In genomic region chr18:77098033-77098432, GRCh38 we compare ENCODE assay signal across 8 cellular contexts. TPM values are rescaled to one million over a fixed set of nuclear protein-coding genes. Genes with fewer than 3 reads are reported as not detected.
A peak's percentile ranks its signal among the peaks of the same experiment; 100 is the strongest.
DNase-seq lines count a peak whose midpoint lies in the region; ATAC-seq and TF ChIP-seq lines count a peak whose summit lies in the region.
"Had no signal": no experiment of that assay in that cellular context is flagged by ENCODE, and none has a peak within 500 bp of the region (broad histone marks: within the 10 kb centered on the region; RNA-seq: fewer than 3 reads in every experiment).

No MANE protein-coding gene starts in this region.

- H3K9me3 Mint-ChIP-seq in endothelial cell (ENCODE audit: unreplicated experiment) (no peaks in the 10 kb centered on the region), neural progenitor cell (no peaks in the 10 kb centered on the region)

- H3K4me3 ChIP-seq in psoas muscle (peak overlapping the region; percentile 9), neural progenitor cell (no peak overlapping the region)
- H3K4me3 ChIP-seq: K562 had no signal

- H3K79me2 ChIP-seq in neural progenitor cell (ENCODE audit: low read depth), result no peaks in the 10 kb centered on the region

- H3K36me3 Mint-ChIP-seq in endothelial cell (ENCODE audit: low read depth, unreplicated experiment) (no peaks in the 10 kb centered on the region), neural progenitor cell (no peaks in the 10 kb centered on the region)

- H3K27me3 ChIP-seq in psoas muscle (ENCODE audit: insufficient read depth in 3 of 3, low read length in 2 of 3) (no peaks in the 10 kb centered on the region), neural progenitor cell (no peaks in the 10 kb centered on the region)

- peak overlapping the region; percentile 62 for H3K27ac Mint-ChIP-seq in endothelial cell (ENCODE audit: unreplicated experiment)
- no peak overlapping the region for H3K27ac Mint-ChIP-seq in neural progenitor cell

- no peaks in the 10 kb centered on the region for H4K20me1 ChIP-seq in neural progenitor cell (ENCODE audit: low read depth)

- no peaks in the 10 kb centered on the region for H3F3A ChIP-seq in neural progenitor cell (ENCODE audit: low read depth)

- H2AFZ ChIP-seq in neural progenitor cell (replicated peaks), result no peak overlapping the region

- H3K9ac ChIP-seq in neural progenitor cell, result no peak overlapping the region

- ATAC-seq in psoas muscle (peak in 1 of 4 donors; percentile 10), GM18907 (IDR thresholded peaks at IDR 0.05; ENCODE audit: unreplicated experiment) (no peak), GM21367 (IDR thresholded peaks at IDR 0.05; ENCODE audit: unreplicated experiment) (no peak)
- ATAC-seq: K562 had no signal

- no peak overlapping the region for H3K4me2 ChIP-seq in neural progenitor cell

- H3K36me3 ChIP-seq in psoas muscle (ENCODE audit: insufficient read depth in 1 of 2, low read depth in 1 of 2), result peaks cover 0 to 9% of the 10 kb centered on the region in 2 donors
- H3K36me3 ChIP-seq in neural progenitor cell, result no peaks in the 10 kb centered on the region

- H3K4me1 Mint-ChIP-seq in endothelial cell (ENCODE audit: unreplicated experiment) (peaks cover 54% of the 10 kb centered on the region), neural progenitor cell (peaks cover 41% of the 10 kb centered on the region)

- WGBS in psoas muscle, 3 donors, result 47 to 58% (median 57%) methylated on average over 2 of the region's 2 CpGs

- no peak for TF ChIP-seq CTCF in endothelial cell (IDR thresholded peaks at IDR 0.05; ENCODE audit: unreplicated experiment)
- no peak for TF ChIP-seq CTCF in psoas muscle (IDR thresholded peaks at IDR 0.05)
- TF ChIP-seq CTCF in neural progenitor cell (IDR thresholded peaks at IDR 0.05), result no peak

- peak overlapping the region; percentile 77 for H3K27ac ChIP-seq in psoas muscle
- no peak overlapping the region for H3K27ac ChIP-seq in neural progenitor cell

- DNase-seq in GF-D8 (lab: John Stamatoyannopoulos, UW) (peak; percentile 81), MV-4-11 (lab: John Stamatoyannopoulos, UW) (peak; percentile 62), endothelial cell (ENCODE audit: low spot score) (no peak), psoas muscle (no peak), neural progenitor cell (ENCODE audit: low spot score) (no peak)

- peaks cover 2% of the 10 kb centered on the region for H3K27me3 Mint-ChIP-seq in endothelial cell (ENCODE audit: unreplicated experiment)
- H3K27me3 Mint-ChIP-seq in neural progenitor cell (ENCODE audit: insufficient read depth, low read depth), result peaks cover 11% of the 10 kb centered on the region

- H3K9me3 ChIP-seq in psoas muscle (no peaks in the 10 kb centered on the region), neural progenitor cell (ENCODE audit: low read depth) (no peaks in the 10 kb centered on the region)

- intact Hi-C loops in psoas muscle (cut with DNase I), result loop anchor here in 1 of 2 donors (5.0 kb wide), 1 partner anchor 34 kb away; the partner anchor contains the start of gene MBP

- H3K4me3 Mint-ChIP-seq in endothelial cell (ENCODE audit: unreplicated experiment) (no peak overlapping the region), neural progenitor cell (no peak overlapping the region)

- H3K4me1 ChIP-seq in psoas muscle, result peaks cover 48% of the 10 kb centered on the region
- H3K4me1 ChIP-seq in neural progenitor cell, result peaks cover 9% of the 10 kb centered on the region

RNA-seq across cellular contexts. Expression of gene MBP, which starts 34.5 kb away (rescaled TPM):
- total RNA-seq in endothelial cell (ENCODE audit: unreplicated experiment) (9.7 TPM), psoas muscle (10 to 100 TPM; 51.6 to 88.2 (median 78.6) TPM), neural progenitor cell (ENCODE audit: low replicate concordance) (0.64 and 2.1 TPM in 2 replicates)
- 10 to 100 TPM; 16.4 to 43.9 (median 40.8) TPM for polyA plus RNA-seq in psoas muscle
- polyA plus RNA-seq: K562 had no signal

Comparison
In these comparisons a context has a peak if more than half of its experiments do, and no peak if none do; other contexts are left out.
1. DNase-seq: peak in GF-D8 (single experiment) and MV-4-11 (single experiment); none in endothelial cell (single experiment), psoas muscle (0 of 2) and neural progenitor cell (single experiment).